ENCODE assay signal across 16 cellular contexts in genomic region chr11:61551630-61552029, GRCh38. TPM values are rescaled to one million over a fixed set of nuclear protein-coding genes. Genes with fewer than 3 reads are reported as not detected.
DNase-seq lines count a peak whose midpoint lies in the region; ATAC-seq and TF ChIP-seq lines count a peak whose summit lies in the region.
"Had no signal": no experiment of that assay in that cellular context is flagged by ENCODE, and none has a peak within 500 bp of the region (broad histone marks: within the 10 kb centered on the region; RNA-seq: fewer than 3 reads in every experiment).

No MANE protein-coding gene starts in this region.

- no peaks in the 10 kb centered on the region for H3K9me3 ChIP-seq in upper lobe of right lung

- H3K4me1 Mint-ChIP-seq in activated T-helper 2 cell treated with anti-CD3 and anti-CD28 coated beads, Interferon-gamma antibody, Interleukin-2, Interleukin-4, amounts not matched to agents 10 μg/mL and 5 μg/mL and 100 μg/mL, durations not matched to agents 14 hours and 24 hours and 36 hours (ENCODE audit: low read depth), result peaks cover 6% of the 10 kb centered on the region
- peaks cover 37% of the 10 kb centered on the region for H3K4me1 Mint-ChIP-seq in glutamatergic neuron (ENCODE audit: low read depth, unreplicated experiment)

- ATAC-seq in left cardiac atrium (peak; percentile 82 to 87), upper lobe of right lung (peak; percentile 26)
- ATAC-seq: activated CD4-positive, alpha-beta T cell treated with anti-CD3 and anti-CD28 coated beads for 36 hours; left lobe of liver had no signal

- TF ChIP-seq CTCF in upper lobe of right lung (IDR thresholded peaks at IDR 0.05) (no peak), glutamatergic neuron (IDR thresholded peaks at IDR 0.05; ENCODE audit: partially characterized antibody, unreplicated experiment) (no peak)

- H3K36me3 ChIP-seq in upper lobe of right lung, result no peaks in the 10 kb centered on the region

- H3K27me3 ChIP-seq in upper lobe of right lung, result peaks cover 27% of the 10 kb centered on the region

- DNase-seq in DMS 273 (lab: John Stamatoyannopoulos, UW; ENCODE audit: unreplicated experiment) (peak; percentile 77), DMS 273 treated with DMSO at 0.1 percent for 48 hours (lab: John Stamatoyannopoulos, UW) (no peak), left cardiac atrium (peak; percentile 82), upper lobe of right lung (no peak), glutamatergic neuron (no peak), NCI-H1694 treated with DMSO at 0.1 percent for 48 hours (lab: John Stamatoyannopoulos, UW) (no peak)
- DNase-seq in activated T-helper 2 cell treated with anti-CD3 and anti-CD28 coated beads, Interferon-gamma antibody, Interleukin-2, Interleukin-4, amounts not matched to agents 10 μg/mL and 5 μg/mL and 100 μg/mL, durations not matched to agents 14 hours and 24 hours and 36 hours (ENCODE audit: low spot score), result no peak
- DNase-seq: activated CD4-positive, alpha-beta T cell treated with anti-CD3 and anti-CD28 coated beads for 36 hours; DMS53; foreskin melanocyte; NCI-H1105 treated with DMSO at 0.1 percent for 48 hours; stimulated activated CD4-positive, alpha-beta T cell treated with anti-CD3 and anti-CD28 coated beads, Interleukin-2, amount 100 ng/mL, for 48 hours had no signal

- H3K36me3 Mint-ChIP-seq in activated T-helper 2 cell treated with anti-CD3 and anti-CD28 coated beads, Interferon-gamma antibody, Interleukin-2, Interleukin-4, amounts not matched to agents 10 μg/mL and 5 μg/mL and 100 μg/mL, durations not matched to agents 14 hours and 24 hours and 36 hours (ENCODE audit: low read depth), result no peaks in the 10 kb centered on the region
- H3K36me3 Mint-ChIP-seq in glutamatergic neuron (ENCODE audit: unreplicated experiment), result no peaks in the 10 kb centered on the region

- intact Hi-C loops in left cardiac atrium (cut with DNase I), result no loop called here
- intact Hi-C loops in upper lobe of right lung (cut with DNase I), result no loop called here
- intact Hi-C loops in activated T-helper 2 cell treated with anti-CD3 and anti-CD28 coated beads, Interferon-gamma antibody, Interleukin-2, Interleukin-4, amounts not matched to agents 10 μg/mL and 5 μg/mL and 100 μg/mL, durations not matched to agents 14 hours and 24 hours and 36 hours (cut with micrococcal nuclease), result no loop called here

- H3K27ac ChIP-seq in angular gyrus (ENCODE audit: low read depth, low read length) (peak overlapping the region; percentile 52), upper lobe of right lung (no peak overlapping the region)
- H3K27ac ChIP-seq: 22Rv1, HL-60 had no signal

- no peaks in the 10 kb centered on the region for H3K9me3 Mint-ChIP-seq in activated T-helper 2 cell treated with anti-CD3 and anti-CD28 coated beads, Interferon-gamma antibody, Interleukin-2, Interleukin-4, amounts not matched to agents 10 μg/mL and 5 μg/mL and 100 μg/mL, durations not matched to agents 14 hours and 24 hours and 36 hours
- peaks cover 12% of the 10 kb centered on the region for H3K9me3 Mint-ChIP-seq in glutamatergic neuron (ENCODE audit: unreplicated experiment)

- no peak overlapping the region for H3K4me3 Mint-ChIP-seq in activated T-helper 2 cell treated with anti-CD3 and anti-CD28 coated beads, Interferon-gamma antibody, Interleukin-2, Interleukin-4, amounts not matched to agents 10 μg/mL and 5 μg/mL and 100 μg/mL, durations not matched to agents 14 hours and 24 hours and 36 hours (ENCODE audit: low read depth)
- H3K4me3 Mint-ChIP-seq in glutamatergic neuron (ENCODE audit: unreplicated experiment), result no peak overlapping the region
- H3K4me3 Mint-ChIP-seq: activated CD4-positive, alpha-beta T cell treated with anti-CD3 and anti-CD28 coated beads for 36 hours had no signal

- H3K27me3 Mint-ChIP-seq in activated T-helper 2 cell treated with anti-CD3 and anti-CD28 coated beads, Interferon-gamma antibody, Interleukin-2, Interleukin-4, amounts not matched to agents 10 μg/mL and 5 μg/mL and 100 μg/mL, durations not matched to agents 14 hours and 24 hours and 36 hours (ENCODE audit: low read depth), result peaks cover 26% of the 10 kb centered on the region
- H3K27me3 Mint-ChIP-seq in glutamatergic neuron (ENCODE audit: unreplicated experiment), result peaks cover 14% of the 10 kb centered on the region

- H3K4me3 ChIP-seq in upper lobe of right lung, result no peak overlapping the region

- H3K27ac Mint-ChIP-seq in activated T-helper 2 cell treated with anti-CD3 and anti-CD28 coated beads, Interferon-gamma antibody, Interleukin-2, Interleukin-4, amounts not matched to agents 10 μg/mL and 5 μg/mL and 100 μg/mL, durations not matched to agents 14 hours and 24 hours and 36 hours, result no peak overlapping the region
- no peak overlapping the region for H3K27ac Mint-ChIP-seq in glutamatergic neuron (ENCODE audit: unreplicated experiment)
- H3K27ac Mint-ChIP-seq: activated CD4-positive, alpha-beta T cell treated with anti-CD3 and anti-CD28 coated beads for 36 hours had no signal

- no peaks in the 10 kb centered on the region for H3K4me1 ChIP-seq in upper lobe of right lung

RNA-seq across cellular contexts. Expression of gene SYT7, which starts 29.2 kb away (rescaled TPM):
- total RNA-seq in left cardiac atrium (10 to 100 TPM; 36.7 to 39.7 TPM), upper lobe of right lung (4.8 TPM), glutamatergic neuron (ENCODE audit: unreplicated experiment) (93.6 TPM)
- total RNA-seq in activated T-helper 2 cell treated with anti-CD3 and anti-CD28 coated beads, Interferon-gamma antibody, Interleukin-2, Interleukin-4, amounts not matched to agents 10 μg/mL and 5 μg/mL and 100 μg/mL, durations not matched to agents 14 hours and 24 hours and 36 hours, result 0.09 and 0.30 TPM in 2 replicates

RNA-seq across cellular contexts. Expression of gene LRRC10B, which starts 43.1 kb away (rescaled TPM):
- total RNA-seq in left cardiac atrium, result 1 to 10 TPM in 1 of 2 donors, under 1 TPM in 1; 0.74 to 1.1 TPM
- total RNA-seq in upper lobe of right lung, result 0.29 TPM
- total RNA-seq in activated T-helper 2 cell treated with anti-CD3 and anti-CD28 coated beads, Interferon-gamma antibody, Interleukin-2, Interleukin-4, amounts not matched to agents 10 μg/mL and 5 μg/mL and 100 μg/mL, durations not matched to agents 14 hours and 24 hours and 36 hours, result 0.07 and 0.11 TPM in 2 replicates
- 8.2 TPM for total RNA-seq in glutamatergic neuron (ENCODE audit: unreplicated experiment)
- total RNA-seq: activated CD4-positive, alpha-beta T cell treated with anti-CD3 and anti-CD28 coated beads for 36 hours; left lobe of liver had no signal

Comparison
In these comparisons a context has a peak if more than half of its experiments do, and no peak if none do; other contexts are left out.
1. DNase-seq: peak in DMS 273 (single experiment) and left cardiac atrium (single experiment); none in DMS 273 treated with DMSO at 0.1 percent for 48 hours (single experiment), upper lobe of right lung (single experiment), activated T-helper 2 cell treated with anti-CD3 and anti-CD28 coated beads, Interferon-gamma antibody, Interleukin-2, Interleukin-4, amounts not matched to agents 10 μg/mL and 5 μg/mL and 100 μg/mL, durations not matched to agents 14 hours and 24 hours and 36 hours (single experiment), glutamatergic neuron (single experiment) and NCI-H1694 treated with DMSO at 0.1 percent for 48 hours (single experiment).